ENCODE assay signal across 17 cellular contexts in genomic region chr13:20418953-20419352, GRCh38.
DNase-seq lines count a peak whose midpoint lies in the region; ATAC-seq, FAIRE-seq and TF ChIP-seq lines count a peak whose summit lies in the region.
"Had no signal": no experiment of that assay in that cellular context is flagged by ENCODE, and none has a peak within 500 bp of the region (broad histone marks: within the 10 kb centered on the region; RNA-seq: fewer than 3 reads in every experiment).

No MANE protein-coding gene starts in this region.

- H3K4me3 Mint-ChIP-seq in CD4-positive, alpha-beta T cell: no peak overlapping the region
- H3K4me3 Mint-ChIP-seq in activated CD8-positive, alpha-beta T cell treated with anti-CD3 and anti-CD28 coated beads for 36 hours: no peak overlapping the region

- peak overlapping the region; percentile 84; the same call in 2 of the 3 replicates for H3K4me2 ChIP-seq in A549

- peaks cover 30% of the 10 kb centered on the region for H3K4me1 Mint-ChIP-seq in CD4-positive, alpha-beta T cell (ENCODE audit: low read depth)
- H3K4me1 Mint-ChIP-seq in activated CD8-positive, alpha-beta T cell treated with anti-CD3 and anti-CD28 coated beads for 36 hours (ENCODE audit: low read depth): peaks cover 43% of the 10 kb centered on the region

- no peak for TF ChIP-seq EP300 in A549 (IDR thresholded peaks at IDR 0.05)

- H3K9me3 ChIP-seq in A549 (no peaks in the 10 kb centered on the region), right atrium auricular region (no peaks in the 10 kb centered on the region)
- H3K9me3 ChIP-seq in CD4-positive, alpha-beta T cell (ENCODE audit: control insufficient read depth, low read length): no peaks in the 10 kb centered on the region
- H3K9me3 ChIP-seq: BE2C had no signal

- no peaks in the 10 kb centered on the region for H3K27me3 Mint-ChIP-seq in CD4-positive, alpha-beta T cell
- peaks cover 1% of the 10 kb centered on the region for H3K27me3 Mint-ChIP-seq in activated CD8-positive, alpha-beta T cell treated with anti-CD3 and anti-CD28 coated beads for 36 hours
- H3K27me3 Mint-ChIP-seq: activated naive CD8-positive, alpha-beta T cell had no signal

- H3K4me3 ChIP-seq in A549 (no peak overlapping the region), right atrium auricular region (no peak overlapping the region)
- H3K4me3 ChIP-seq: MG63 had no signal

- peak overlapping the region; percentile 3 for H3K27ac Mint-ChIP-seq in CD4-positive, alpha-beta T cell
- peak overlapping the region; percentile 20 for H3K27ac Mint-ChIP-seq in activated CD8-positive, alpha-beta T cell treated with anti-CD3 and anti-CD28 coated beads for 36 hours

- intact Hi-C loops in CD4-positive, alpha-beta T cell (cut with DNase I, micrococcal nuclease): no loop called here
- intact Hi-C loops in activated CD8-positive, alpha-beta T cell treated with anti-CD3 and anti-CD28 coated beads for 36 hours (cut with micrococcal nuclease): loop anchor here (10.0 kb wide), 1 partner anchor 224 kb away; the partner anchor contains the start of gene GJB2

- DNase-seq in A549 (ENCODE audit: low read depth in 1 of 2, low spot score in 1 of 2) (no peak), foreskin keratinocyte (no peak), right atrium auricular region (ENCODE audit: low spot score) (no peak), kidney tubule cell (ENCODE audit: low spot score) (no peak)
- DNase-seq in CD4-positive, alpha-beta T cell: no peak
- no peak for DNase-seq in activated CD8-positive, alpha-beta T cell treated with anti-CD3 and anti-CD28 coated beads for 36 hours
- DNase-seq: BE2C, DMS 273 treated with DMSO at 0.1 percent for 48 hours, H7, hypothalamus, left colon, MG63, NCI-H1930 had no signal

- TF ChIP-seq RAD21 in A549 (conservative IDR thresholded peaks at IDR 0.05 in 1 of 2, IDR thresholded peaks at IDR 0.05 in 1 of 2): no peak

- no peak for TF ChIP-seq POLR2A in A549 (IDR thresholded peaks at IDR 0.05; ENCODE audit: low read length)

- H3K27me3 ChIP-seq in CD4-positive, alpha-beta T cell (ENCODE audit: control insufficient read depth, insufficient read depth, low read length): no peaks in the 10 kb centered on the region
- H3K27me3 ChIP-seq in foreskin keratinocyte (no peaks in the 10 kb centered on the region), right atrium auricular region (no peaks in the 10 kb centered on the region)
- H3K27me3 ChIP-seq: BE2C, MG63 had no signal

- ATAC-seq in A549 (no peak), foreskin keratinocyte (no peak), HG03280 (IDR thresholded peaks at IDR 0.05; ENCODE audit: unreplicated experiment) (no peak), GM21723 (IDR thresholded peaks at IDR 0.05; ENCODE audit: unreplicated experiment) (no peak)
- ATAC-seq in CD4-positive, alpha-beta T cell (ENCODE audit: poor library complexity): no peak
- no peak for ATAC-seq in activated CD8-positive, alpha-beta T cell treated with anti-CD3 and anti-CD28 coated beads for 36 hours
- ATAC-seq: left colon had no signal

- POLR2A ChIA-PET in A549 (lab: Yijun Ruan, JAX): no interaction called here
- POLR2A ChIA-PET in CD4-positive, alpha-beta T cell (lab: Charles Lee): interaction anchor here (2.1 kb wide), 1 partner anchor 57 kb away, joined by 11 read pairs; no protein-coding TSS in a partner anchor
- POLR2A ChIA-PET in activated CD8-positive, alpha-beta T cell treated with anti-CD3 and anti-CD28 coated beads for 36 hours (lab: Charles Lee): no interaction called here

- CTCF ChIA-PET in A549 (lab: Yijun Ruan, JAX): no interaction called here
- CTCF ChIA-PET in CD4-positive, alpha-beta T cell (lab: Charles Lee): no interaction called here
- CTCF ChIA-PET in activated CD8-positive, alpha-beta T cell treated with anti-CD3 and anti-CD28 coated beads for 36 hours (lab: Charles Lee): no interaction called here

- H3K4me1 ChIP-seq in A549 (peaks cover 17% of the 10 kb centered on the region), foreskin keratinocyte (peaks cover 20% of the 10 kb centered on the region), right atrium auricular region (no peaks in the 10 kb centered on the region)
- H3K4me1 ChIP-seq: BE2C had no signal

- no peak for FAIRE-seq in A549 (lab: Jason Lieb, UNC)
- FAIRE-seq: TTC549 had no signal

- peaks cover 3% of the 10 kb centered on the region for H3K9me3 Mint-ChIP-seq in CD4-positive, alpha-beta T cell
- H3K9me3 Mint-ChIP-seq in activated CD8-positive, alpha-beta T cell treated with anti-CD3 and anti-CD28 coated beads for 36 hours: peaks cover 11% of the 10 kb centered on the region

- H3K36me3 ChIP-seq in right atrium auricular region: no peaks in the 10 kb centered on the region
- H3K36me3 ChIP-seq: BE2C, MG63 had no signal

- peaks cover 10% of the 10 kb centered on the region for H3K36me3 Mint-ChIP-seq in CD4-positive, alpha-beta T cell (ENCODE audit: low read depth)
- H3K36me3 Mint-ChIP-seq in activated CD8-positive, alpha-beta T cell treated with anti-CD3 and anti-CD28 coated beads for 36 hours (ENCODE audit: low read depth): peaks cover 22% of the 10 kb centered on the region

- 98% methylated on average over 7 of the region's 7 CpGs for WGBS in A549 (ENCODE audit: missing lambda C conversion rate)

- TF ChIP-seq CTCF in A549 (IDR thresholded peaks at IDR 0.05) (no peak), foreskin keratinocyte (conservative IDR thresholded peaks at IDR 0.05) (no peak), right atrium auricular region (IDR thresholded peaks at IDR 0.05) (no peak)
- no peak for TF ChIP-seq CTCF in CD4-positive, alpha-beta T cell (IDR thresholded peaks at IDR 0.05)
- TF ChIP-seq CTCF in activated CD8-positive, alpha-beta T cell treated with anti-CD3 and anti-CD28 coated beads for 36 hours (IDR thresholded peaks at IDR 0.05): no peak

- H3K27ac ChIP-seq in A549 (peak overlapping the region; percentile 76 to 82), foreskin keratinocyte (peak overlapping the region; percentile 74), right atrium auricular region (no peak overlapping the region)
- no peak overlapping the region for H3K27ac ChIP-seq in CD4-positive, alpha-beta T cell (ENCODE audit: low read depth, low read length)

TF ChIP-seq in A549, 52 proteins besides CTCF, POLR2A, EP300 and RAD21:
- TF ChIP-seq HOXB13 (CRISPR knock-in tag; IDR thresholded peaks at IDR 0.05; ENCODE audit: low read depth) (no peak), TFCP2L1 (CRISPR knock-in tag; IDR thresholded peaks at IDR 0.05) (no peak), ZC3H11A (IDR thresholded peaks at IDR 0.05) (no peak), POLR2AphosphoS2 (conservative IDR thresholded peaks at IDR 0.05; ENCODE audit: low read length) (no peak), BHLHE40 (IDR thresholded peaks at IDR 0.05; ENCODE audit: low read depth, low read length) (no peak), FOSB (CRISPR knock-in tag; IDR thresholded peaks at IDR 0.05) (no peak), NFE2L2 (conservative IDR thresholded peaks at IDR 0.05; ENCODE audit: low read length) (no peak), FOXS1 (CRISPR knock-in tag; IDR thresholded peaks at IDR 0.05) (no peak), CEBPB (IDR thresholded peaks at IDR 0.05) (no peak), JUNB (IDR thresholded peaks at IDR 0.05) (no peak), KDM1A (IDR thresholded peaks at IDR 0.05; ENCODE audit: low read depth) (no peak), FOSL2 (IDR thresholded peaks at IDR 0.05) (no peak), FOSL2 (CRISPR knock-in tag; IDR thresholded peaks at IDR 0.05) (no peak), HOXA7 (CRISPR knock-in tag; IDR thresholded peaks at IDR 0.05) (no peak), MYC (IDR thresholded peaks at IDR 0.05; ENCODE audit: borderline replicate concordance, low read length) (no peak), ZNF302 (CRISPR knock-in tag; IDR thresholded peaks at IDR 0.05) (no peak), PHF8 (IDR thresholded peaks at IDR 0.05; ENCODE audit: borderline replicate concordance, low read depth) (no peak)
- TF ChIP-seq, protein P1, sequence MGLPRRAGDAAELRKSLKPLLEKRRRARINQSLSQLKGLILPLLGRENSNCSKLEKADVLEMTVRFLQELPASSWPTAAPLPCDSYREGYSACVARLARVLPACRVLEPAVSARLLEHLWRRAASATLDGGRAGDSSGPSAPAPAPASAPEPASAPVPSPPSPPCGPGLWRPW (IDR thresholded peaks at IDR 0.05): no peak
- TF ChIP-seq, protein P2, sequence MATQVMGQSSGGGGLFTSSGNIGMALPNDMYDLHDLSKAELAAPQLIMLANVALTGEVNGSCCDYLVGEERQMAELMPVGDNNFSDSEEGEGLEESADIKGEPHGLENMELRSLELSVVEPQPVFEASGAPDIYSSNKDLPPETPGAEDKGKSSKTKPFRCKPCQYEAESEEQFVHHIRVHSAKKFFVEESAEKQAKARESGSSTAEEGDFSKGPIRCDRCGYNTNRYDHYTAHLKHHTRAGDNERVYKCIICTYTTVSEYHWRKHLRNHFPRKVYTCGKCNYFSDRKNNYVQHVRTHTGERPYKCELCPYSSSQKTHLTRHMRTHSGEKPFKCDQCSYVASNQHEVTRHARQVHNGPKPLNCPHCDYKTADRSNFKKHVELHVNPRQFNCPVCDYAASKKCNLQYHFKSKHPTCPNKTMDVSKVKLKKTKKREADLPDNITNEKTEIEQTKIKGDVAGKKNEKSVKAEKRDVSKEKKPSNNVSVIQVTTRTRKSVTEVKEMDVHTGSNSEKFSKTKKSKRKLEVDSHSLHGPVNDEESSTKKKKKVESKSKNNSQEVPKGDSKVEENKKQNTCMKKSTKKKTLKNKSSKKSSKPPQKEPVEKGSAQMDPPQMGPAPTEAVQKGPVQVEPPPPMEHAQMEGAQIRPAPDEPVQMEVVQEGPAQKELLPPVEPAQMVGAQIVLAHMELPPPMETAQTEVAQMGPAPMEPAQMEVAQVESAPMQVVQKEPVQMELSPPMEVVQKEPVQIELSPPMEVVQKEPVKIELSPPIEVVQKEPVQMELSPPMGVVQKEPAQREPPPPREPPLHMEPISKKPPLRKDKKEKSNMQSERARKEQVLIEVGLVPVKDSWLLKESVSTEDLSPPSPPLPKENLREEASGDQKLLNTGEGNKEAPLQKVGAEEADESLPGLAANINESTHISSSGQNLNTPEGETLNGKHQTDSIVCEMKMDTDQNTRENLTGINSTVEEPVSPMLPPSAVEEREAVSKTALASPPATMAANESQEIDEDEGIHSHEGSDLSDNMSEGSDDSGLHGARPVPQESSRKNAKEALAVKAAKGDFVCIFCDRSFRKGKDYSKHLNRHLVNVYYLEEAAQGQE (IDR thresholded peaks at IDR 0.05): no peak

Comparison
In these comparisons a context has a peak if more than half of its experiments do, and no peak if none do; other contexts are left out.
1. H3K27ac ChIP-seq: peak in A549 (2 of 2) and foreskin keratinocyte (single experiment); none in CD4-positive, alpha-beta T cell (single experiment) and right atrium auricular region (0 of 2).